In genomic region chr3:87088984-87089841, GRCh38 we compare ENCODE assay signal across 8 cellular contexts.
DNase-seq lines count a peak whose midpoint lies in the region; ATAC-seq, FAIRE-seq and TF ChIP-seq lines count a peak whose summit lies in the region.

No MANE protein-coding gene starts in this region.

- no peaks in the 10 kb centered on the region for H3K9me3 Mint-ChIP-seq in stimulated activated naive CD8-positive, alpha-beta T cell treated with anti-CD3 and anti-CD28 coated beads, Interleukin-15, Interleukin-2, amounts not matched to agents 100 ng/mL and 50 ng/mL, for 24 hours

- H2AFZ ChIP-seq in HepG2 (ENCODE audit: low read length) = no peak overlapping the region

- POLR2A ChIA-PET in HepG2 (lab: Yijun Ruan, JAX) = no interaction called here

- H3K27me3 Mint-ChIP-seq in stimulated activated naive CD8-positive, alpha-beta T cell treated with anti-CD3 and anti-CD28 coated beads, Interleukin-15, Interleukin-2, amounts not matched to agents 100 ng/mL and 50 ng/mL, for 24 hours = peaks cover 20% of the 10 kb centered on the region

- H3K9ac ChIP-seq in liver (ENCODE audit: low read depth in 1 of 2, low read length in 2 of 2) = peak overlapping the region in 1 of 2 donors; percentile 36
- no peak overlapping the region for H3K9ac ChIP-seq in HepG2 (ENCODE audit: insufficient read depth, low read depth, low read length)

- H3K4me3 ChIP-seq in liver (ENCODE audit: low read depth in 1 of 3, low read length in 3 of 3) (peak overlapping the region; percentile 55 to 86 (median 79)), HepG2 (replicated peaks in 1 of 3; ENCODE audit: insufficient read depth in 1 of 3, low read depth in 2 of 3, low read length in 3 of 3) (no peak overlapping the region), kidney epithelial cell (ENCODE audit: low read depth, low read length) (peak overlapping the region; percentile 42)

- no peak for ATAC-seq in HepG2
- ATAC-seq in HG02763 (IDR thresholded peaks at IDR 0.05; ENCODE audit: unreplicated experiment) = peak; percentile 54

- peaks cover 0 to 11% (median 6%) of the 10 kb centered on the region in 4 donors for H3K4me1 ChIP-seq in liver (ENCODE audit: control insufficient read depth in 4 of 4, insufficient read depth in 4 of 4, low read length in 3 of 4)
- H3K4me1 ChIP-seq in HepG2 (ENCODE audit: insufficient read depth, low read length) = no peaks in the 10 kb centered on the region

- BruUV-seq in HepG2 (replicated peaks; lab: Mats Ljungman, UMichigan) = no TSS peak

- CTCF ChIA-PET in HepG2 (lab: Yijun Ruan, JAX; ENCODE audit: low intra/inter-chr PET ratio, low total read pairs) = no interaction called here

- in situ Hi-C loops in HepG2 (cut with HindIII; ENCODE audit: extremely low pct_ligation_motif_present, low pct_unique_long_range_greater_than_20kb) = no loop called here

- H3K36me3 ChIP-seq in liver (ENCODE audit: control insufficient read depth in 4 of 4, insufficient read depth in 3 of 4, low read depth in 1 of 4, low read length in 3 of 4) (no peaks in the 10 kb centered on the region), HepG2 (replicated peaks in 1 of 2; ENCODE audit: control insufficient read depth in 1 of 2, insufficient read depth in 2 of 2, low read length in 2 of 2) (no peaks in the 10 kb centered on the region), kidney epithelial cell (ENCODE audit: control insufficient read depth, insufficient read depth, low read length) (no peaks in the 10 kb centered on the region)

- no peak for FAIRE-seq in HepG2 (lab: Jason Lieb, UNC)

- H3K4me2 ChIP-seq in HepG2 (ENCODE audit: low read depth, low read length) = no peak overlapping the region

- H3K4me1 Mint-ChIP-seq in stimulated activated naive CD8-positive, alpha-beta T cell treated with anti-CD3 and anti-CD28 coated beads, Interleukin-15, Interleukin-2, amounts not matched to agents 100 ng/mL and 50 ng/mL, for 24 hours (ENCODE audit: low read depth) = peaks cover 6% of the 10 kb centered on the region

- H3K79me2 ChIP-seq in HepG2 (ENCODE audit: insufficient read depth, low read length) = no peaks in the 10 kb centered on the region

- TF ChIP-seq CTCF in liver (IDR thresholded peaks at IDR 0.05; ENCODE audit: low read depth, low read length, missing input control) (no peak), HepG2 (CRISPR knock-in tag; IDR thresholded peaks at IDR 0.05) (no peak), kidney epithelial cell (IDR thresholded peaks at IDR 0.05; ENCODE audit: insufficient read depth, low read length, poor library complexity, severe bottlenecking) (no peak)

- TF ChIP-seq EP300 in HepG2 (IDR thresholded peaks at IDR 0.05; ENCODE audit: low read depth in 2 of 2, low read length in 2 of 2) = no peak
- TF ChIP-seq EP300 in HepG2 (CRISPR knock-in tag; IDR thresholded peaks at IDR 0.05; ENCODE audit: borderline replicate concordance) = no peak

- H3K27me3 ChIP-seq in liver (ENCODE audit: control insufficient read depth in 4 of 4, insufficient read depth in 4 of 4, low read length in 3 of 4) (no peaks in the 10 kb centered on the region), HepG2 (ENCODE audit: control insufficient read depth in 1 of 2, insufficient read depth in 2 of 2, low read length in 2 of 2) (no peaks in the 10 kb centered on the region), kidney epithelial cell (ENCODE audit: control insufficient read depth, insufficient read depth, low read length) (no peaks in the 10 kb centered on the region)

- DNase-seq in HepG2 (ENCODE audit: low spot score) (no peak), NCI-H526 treated with DMSO at 0.1 percent for 48 hours (lab: John Stamatoyannopoulos, UW) (peak; percentile 74), brain pericyte (ENCODE audit: low read depth, low spot score) (peak; percentile 24), kidney epithelial cell (ENCODE audit: low read depth) (peak; percentile 16), amniotic stem cell (lab: John Stamatoyannopoulos, UW) (no peak)

- intact Hi-C loops in HepG2 (cut with micrococcal nuclease; ENCODE audit: unreplicated experiment) = no loop called here

- H3K27ac ChIP-seq in liver (ENCODE audit: low read depth in 1 of 2, low read length in 2 of 2) (peak overlapping the region; percentile 23 to 62), HepG2 (ENCODE audit: extremely low read length, insufficient read depth, low read length) (no peak overlapping the region)

- H3K27ac Mint-ChIP-seq in stimulated activated naive CD8-positive, alpha-beta T cell treated with anti-CD3 and anti-CD28 coated beads, Interleukin-15, Interleukin-2, amounts not matched to agents 100 ng/mL and 50 ng/mL, for 24 hours = no peak overlapping the region

- TF ChIP-seq RAD21 in liver (IDR thresholded peaks at IDR 0.05) (no peak), HepG2 (CRISPR knock-in tag; IDR thresholded peaks at IDR 0.05) (no peak)

- no peak for TF ChIP-seq POLR2A in HepG2 (IDR thresholded peaks at IDR 0.05; ENCODE audit: insufficient read depth in 1 of 2, low read depth in 2 of 2, low read length in 2 of 2)

- 6% methylated on average over 41 of the region's 41 CpGs for WGBS in liver
- 70% methylated on average over 27 of the region's 41 CpGs for WGBS in HepG2 (ENCODE audit: low lambda C conversion rate)

- H4K20me1 ChIP-seq in HepG2 (ENCODE audit: insufficient read depth, low read length) = no peaks in the 10 kb centered on the region

- H3K9me3 ChIP-seq in liver (ENCODE audit: control insufficient read depth in 4 of 4, low read length in 3 of 4) (no peaks in the 10 kb centered on the region), HepG2 (ENCODE audit: low read length) (no peaks in the 10 kb centered on the region)

- no peaks in the 10 kb centered on the region for H3K36me3 Mint-ChIP-seq in stimulated activated naive CD8-positive, alpha-beta T cell treated with anti-CD3 and anti-CD28 coated beads, Interleukin-15, Interleukin-2, amounts not matched to agents 100 ng/mL and 50 ng/mL, for 24 hours (ENCODE audit: low read depth)

- peak overlapping the region; percentile 70 for H3K4me3 Mint-ChIP-seq in stimulated activated naive CD8-positive, alpha-beta T cell treated with anti-CD3 and anti-CD28 coated beads, Interleukin-15, Interleukin-2, amounts not matched to agents 100 ng/mL and 50 ng/mL, for 24 hours

TF ChIP-seq in liver, 16 proteins besides CTCF, POLR2A, EP300 and RAD21 (continues in another document):
- TF ChIP-seq HNF4G (IDR thresholded peaks at IDR 0.05) (no peak), YY1 (IDR thresholded peaks at IDR 0.05) (peak; percentile 33), JUND (IDR thresholded peaks at IDR 0.05) (no peak), HNF4A (conservative IDR thresholded peaks at IDR 0.05) (no peak), GABPA (IDR thresholded peaks at IDR 0.05 in 1 of 2, conservative IDR thresholded peaks at IDR 0.05 in 1 of 2) (no peak), NR2F2 (IDR thresholded peaks at IDR 0.05) (peak; percentile 12), FOXA2 (IDR thresholded peaks at IDR 0.05) (no peak), ZBTB33 (IDR thresholded peaks at IDR 0.05) (no peak), FOXA1 (IDR thresholded peaks at IDR 0.05) (no peak), ATF3 (IDR thresholded peaks at IDR 0.05) (no peak)

TF ChIP-seq in HepG2, 621 proteins besides CTCF, POLR2A, EP300 and RAD21 (continues in another document):
- no peak for TF ChIP-seq IRF1 (CRISPR knock-in tag; IDR thresholded peaks at IDR 0.05; ENCODE audit: low read depth)
- TF ChIP-seq TBP (CRISPR knock-in tag; IDR thresholded peaks at IDR 0.05) = no peak
- no peak for TF ChIP-seq CBX2 (IDR thresholded peaks at IDR 0.05; ENCODE audit: low read depth, low read length)
- no peak for TF ChIP-seq CBX2 (CRISPR knock-in tag; IDR thresholded peaks at IDR 0.05; ENCODE audit: low read depth)
- no peak for TF ChIP-seq ZNF7 (CRISPR knock-in tag; IDR thresholded peaks at IDR 0.05)
- TF ChIP-seq ZNF687 (CRISPR knock-in tag; IDR thresholded peaks at IDR 0.05) = no peak
- TF ChIP-seq ZNF282 (IDR thresholded peaks at IDR 0.05; ENCODE audit: partially characterized antibody) = no peak

Comparison
In these comparisons a context has a peak if more than half of its experiments do, and no peak if none do; other contexts are left out.
1. H3K4me3 ChIP-seq: peak in liver (3 of 3) and kidney epithelial cell (single experiment); none in HepG2 (0 of 3).
2. DNase-seq: peak in NCI-H526 treated with DMSO at 0.1 percent for 48 hours (single experiment), brain pericyte (single experiment) and kidney epithelial cell (single experiment); none in HepG2 (single experiment) and amniotic stem cell (single experiment).